Comparison of ENCODE assay signal across 1 cellular context in genomic region chr5:32004404-32004803, GRCh38.
TF ChIP-seq lines count a peak whose summit lies in the region.

No MANE protein-coding gene starts in this region.

TF ChIP-seq in GM12878, 131 proteins besides CTCF, POLR2A, EP300 and RAD21 (continued from another document):
- TF ChIP-seq ZNF687 (IDR thresholded peaks at IDR 0.05) (no peak), GABPA (IDR thresholded peaks at IDR 0.05; ENCODE audit: low read depth) (no peak), RCOR1 (conservative IDR thresholded peaks at IDR 0.05; ENCODE audit: low read depth, low read length) (no peak), BCL3 (IDR thresholded peaks at IDR 0.05; ENCODE audit: borderline replicate concordance, insufficient read depth, low read depth, low read length, poor library complexity, severe bottlenecking) (no peak), MXI1 (IDR thresholded peaks at IDR 0.05; ENCODE audit: low read depth, low read length) (no peak)
